In genomic region chr1:228293816-228294500, GRCh38 we compare ENCODE assay signal across 26 cellular contexts.
DNase-seq lines count a peak whose midpoint lies in the region; ATAC-seq, FAIRE-seq and TF ChIP-seq lines count a peak whose summit lies in the region.
"Had no signal": no experiment of that assay in that cellular context is flagged by ENCODE, and none has a peak within 500 bp of the region (broad histone marks: within the 10 kb centered on the region; RNA-seq: fewer than 3 reads in every experiment).

No MANE protein-coding gene starts in this region.

- no peak overlapping the region for H3K4me3 Mint-ChIP-seq in activated naive CD4-positive, alpha-beta T cell treated with anti-CD3 and anti-CD28 coated beads, Interleukin-2, amount 10 ng/mL, durations not matched to agents 7 days and 5 days
- H3K4me3 Mint-ChIP-seq in endothelial cell (ENCODE audit: unreplicated experiment), result peak overlapping the region; percentile 62

- intact Hi-C loops in kidney (cut with DNase I), result no loop called here
- intact Hi-C loops in gastrocnemius medialis (cut with DNase I; ENCODE audit: low total_unique reads), result loop anchor here (5.0 kb wide), 1 partner anchor 58 kb away; no protein-coding TSS in a partner anchor

- H3K27ac Mint-ChIP-seq in activated naive CD4-positive, alpha-beta T cell treated with anti-CD3 and anti-CD28 coated beads, Interleukin-2, amount 50 U/mL, for 72 hours, result peak overlapping the region; percentile 18 to 34
- H3K27ac Mint-ChIP-seq in activated naive CD4-positive, alpha-beta T cell treated with anti-CD3 and anti-CD28 coated beads, Interleukin-2, amount 10 ng/mL, durations not matched to agents 7 days and 5 days, result no peak overlapping the region
- no peak overlapping the region for H3K27ac Mint-ChIP-seq in endothelial cell (ENCODE audit: unreplicated experiment)

- H3K4me1 Mint-ChIP-seq in activated naive CD4-positive, alpha-beta T cell treated with anti-CD3 and anti-CD28 coated beads, Interleukin-2, amount 10 ng/mL, durations not matched to agents 7 days and 5 days, result peaks cover 1% of the 10 kb centered on the region
- no peaks in the 10 kb centered on the region for H3K4me1 Mint-ChIP-seq in endothelial cell (ENCODE audit: unreplicated experiment)

- no peak overlapping the region for H3K27ac ChIP-seq in kidney (ENCODE audit: low read depth in 2 of 2, low read length in 2 of 2)
- H3K27ac ChIP-seq in gastrocnemius medialis, result peak overlapping the region in 3 of 4 donors; percentile 4 to 42 (median 28)
- H3K27ac ChIP-seq: 22Rv1, GM23248, PC-9, RWPE1 had no signal

- TF ChIP-seq POLR2A in gastrocnemius medialis (IDR thresholded peaks at IDR 0.05), result no peak

- CTCF ChIA-PET in activated naive CD4-positive, alpha-beta T cell treated with anti-CD3 and anti-CD28 coated beads, Interleukin-2, amount 10 ng/mL, durations not matched to agents 7 days and 5 days (lab: Charles Lee), result no interaction called here

- no peak for ATAC-seq in activated naive CD4-positive, alpha-beta T cell treated with anti-CD3 and anti-CD28 coated beads, Interleukin-2, amount 50 U/mL, for 72 hours
- ATAC-seq in gastrocnemius medialis, result no peak

- peaks cover 16 to 25% of the 10 kb centered on the region in 2 donors for H3K36me3 Mint-ChIP-seq in activated naive CD4-positive, alpha-beta T cell treated with anti-CD3 and anti-CD28 coated beads, Interleukin-2, amount 50 U/mL, for 72 hours
- H3K36me3 Mint-ChIP-seq in activated naive CD4-positive, alpha-beta T cell treated with anti-CD3 and anti-CD28 coated beads, Interleukin-2, amount 10 ng/mL, durations not matched to agents 7 days and 5 days, result peaks cover 12% of the 10 kb centered on the region
- H3K36me3 Mint-ChIP-seq in endothelial cell (ENCODE audit: low read depth, unreplicated experiment), result peaks cover 58% of the 10 kb centered on the region

- peaks cover 0 to 11% of the 10 kb centered on the region in 2 donors for H3K9me3 Mint-ChIP-seq in activated naive CD4-positive, alpha-beta T cell treated with anti-CD3 and anti-CD28 coated beads, Interleukin-2, amount 50 U/mL, for 72 hours
- H3K9me3 Mint-ChIP-seq in activated naive CD4-positive, alpha-beta T cell treated with anti-CD3 and anti-CD28 coated beads, Interleukin-2, amount 10 ng/mL, durations not matched to agents 7 days and 5 days, result peaks cover 20% of the 10 kb centered on the region
- H3K9me3 Mint-ChIP-seq in endothelial cell (ENCODE audit: unreplicated experiment), result peaks cover 21% of the 10 kb centered on the region

- H3K9me3 ChIP-seq in kidney (ENCODE audit: control insufficient read depth in 1 of 2, low read length in 2 of 2) (peaks cover 0 to 8% of the 10 kb centered on the region in 2 donors), gastrocnemius medialis (no peaks in the 10 kb centered on the region)
- H3K9me3 ChIP-seq: HAP-1 had no signal

- DNase-seq in activated naive CD4-positive, alpha-beta T cell treated with anti-CD3 and anti-CD28 coated beads, Interleukin-2, amount 50 U/mL, for 72 hours (ENCODE audit: low spot score in 2 of 2), result no peak
- no peak for DNase-seq in activated naive CD4-positive, alpha-beta T cell treated with anti-CD3 and anti-CD28 coated beads, Interleukin-2, amount 10 ng/mL, durations not matched to agents 7 days and 5 days
- no peak for DNase-seq in endothelial cell (ENCODE audit: low spot score)
- DNase-seq in kidney, result peak; percentile 37
- no peak for DNase-seq in gastrocnemius medialis
- no peak for DNase-seq in NCI-H1105 treated with DMSO at 0.1 percent for 48 hours (lab: John Stamatoyannopoulos, UW)
- DNase-seq in AG08395 (ENCODE audit: low spot score), result no peak
- DNase-seq in RCC 7860 (ENCODE audit: low spot score), result no peak
- DNase-seq: ACHN, AML-193, C1 segment of cervical spinal cord, DMS53, GDM1, GM23248, KG1, NCI-H1092, NCI-H146, NCI-H2029, NCI-H2227 treated with DMSO at 0.1 percent for 48 hours, NCI-H510A, PC-9 had no signal

- in situ Hi-C loops in gastrocnemius medialis (cut with MboI; ENCODE audit: low sequenced_read_pairs in 4 of 4), result loop anchor here in 1 of 4 donors (10.0 kb wide), 1 partner anchor 61 kb away; no protein-coding TSS in a partner anchor

- H3K36me3 ChIP-seq in kidney (ENCODE audit: control insufficient read depth in 1 of 2, insufficient read depth in 2 of 2, low read length in 2 of 2) (no peaks in the 10 kb centered on the region), gastrocnemius medialis (peaks cover 0 to 100% of the 10 kb centered on the region in 2 donors)
- H3K36me3 ChIP-seq: HAP-1 had no signal

- no peak for FAIRE-seq in kidney (lab: Jason Lieb, UNC)
- FAIRE-seq in RCC 7860 (lab: Jason Lieb, UNC), result no peak
- FAIRE-seq: D721Med, GM18507 had no signal

- H3K27me3 Mint-ChIP-seq in activated naive CD4-positive, alpha-beta T cell treated with anti-CD3 and anti-CD28 coated beads, Interleukin-2, amount 10 ng/mL, durations not matched to agents 7 days and 5 days, result no peaks in the 10 kb centered on the region
- peaks cover 15% of the 10 kb centered on the region for H3K27me3 Mint-ChIP-seq in endothelial cell (ENCODE audit: unreplicated experiment)

- H3K4me1 ChIP-seq in kidney (ENCODE audit: control insufficient read depth in 1 of 2, insufficient read depth in 1 of 2, low read depth in 1 of 2, low read length in 2 of 2), result no peaks in the 10 kb centered on the region
- H3K4me1 ChIP-seq in gastrocnemius medialis, result no peaks in the 10 kb centered on the region
- H3K4me1 ChIP-seq: HAP-1 had no signal

- H3K4me3 ChIP-seq in kidney (ENCODE audit: low read length in 2 of 2) (no peak overlapping the region), gastrocnemius medialis (no peak overlapping the region)
- H3K4me3 ChIP-seq: GM23248, HAP-1, PC-9 had no signal

- TF ChIP-seq CTCF in endothelial cell (IDR thresholded peaks at IDR 0.05; ENCODE audit: unreplicated experiment), result no peak
- no peak for TF ChIP-seq CTCF in kidney (IDR thresholded peaks at IDR 0.05; ENCODE audit: borderline replicate concordance, extremely low read depth, insufficient read depth)
- TF ChIP-seq CTCF in gastrocnemius medialis (IDR thresholded peaks at IDR 0.05 in 4 of 5, conservative IDR thresholded peaks at IDR 0.05 in 1 of 5), result no peak

- H3K9ac ChIP-seq in kidney (ENCODE audit: low read length in 2 of 2), result no peak overlapping the region
- H3K9ac ChIP-seq: GM23248 had no signal

- H3K27me3 ChIP-seq in gastrocnemius medialis, result no peaks in the 10 kb centered on the region

Comparison
In these comparisons a context has a peak if more than half of its experiments do, and no peak if none do; other contexts are left out.
1. H3K27ac Mint-ChIP-seq: peak in activated naive CD4-positive, alpha-beta T cell treated with anti-CD3 and anti-CD28 coated beads, Interleukin-2, amount 50 U/mL, for 72 hours (2 of 2); none in activated naive CD4-positive, alpha-beta T cell treated with anti-CD3 and anti-CD28 coated beads, Interleukin-2, amount 10 ng/mL, durations not matched to agents 7 days and 5 days (single experiment) and endothelial cell (single experiment).
2. H3K27ac ChIP-seq: peak in gastrocnemius medialis (3 of 4); none in kidney (0 of 2).